Comparison of ENCODE assay signal across 31 cellular contexts in genomic region chr2:190376591-190377245, GRCh38.
"Had no signal": no experiment of that assay in that cellular context is flagged by ENCODE, and none has a peak within 500 bp of the region (broad histone marks: within the 10 kb centered on the region; RNA-seq: fewer than 3 reads in every experiment).

No MANE protein-coding gene starts in this region.

- H3K27ac Mint-ChIP-seq: activated CD4-positive, alpha-beta memory T cell treated with anti-CD3 and anti-CD28 coated beads for 36 hours; activated CD4-positive, alpha-beta T cell treated with anti-CD3 and anti-CD28 coated beads, Interleukin-2, amount 10 ng/mL, durations not matched to agents 24 days and 14 days; activated naive CD4-positive, alpha-beta T cell treated with anti-CD3 and anti-CD28 coated beads, Interleukin-2, amount 50 U/mL, for 24 hours; activated naive CD8-positive, alpha-beta T cell treated with anti-CD3 and anti-CD28 coated beads, Interleukin-2, amount 50 U/mL, for 24 hours; dendritic cell treated with granulocyte-macrophage colony-stimulating factor and Interleukin-4, amounts not matched to agents 40 ng/mL and 50 ng/mL, for 4 days; nephron progenitor cell; stimulated activated effector memory CD8-positive, alpha-beta T cell treated with anti-CD3 and anti-CD28 coated beads, Interleukin-12 subunit alpha, Interleukin-12 subunit beta, amount 100 ng/mL, for 72 hours; stimulated activated naive CD8-positive, alpha-beta T cell treated with anti-CD3 and anti-CD28 coated beads, Interleukin-15, amount 100 ng/mL, for 72 hours had no signal

- H3K27ac ChIP-seq: breast epithelium, esophagus squamous epithelium, left ventricle myocardium inferior, ovary, prostate gland, sigmoid colon, upper lobe of left lung, vagina had no signal

- H3K9me3 ChIP-seq: breast epithelium, esophagus squamous epithelium, left ventricle myocardium inferior, ovary, prostate gland, sigmoid colon, upper lobe of left lung, vagina had no signal

- H3K4me3 Mint-ChIP-seq: activated CD4-positive, alpha-beta memory T cell treated with anti-CD3 and anti-CD28 coated beads for 36 hours; activated CD4-positive, alpha-beta T cell treated with anti-CD3 and anti-CD28 coated beads, Interleukin-2, amount 10 ng/mL, durations not matched to agents 24 days and 14 days; activated naive CD4-positive, alpha-beta T cell treated with anti-CD3 and anti-CD28 coated beads, Interleukin-2, amount 50 U/mL, for 24 hours; activated naive CD8-positive, alpha-beta T cell treated with anti-CD3 and anti-CD28 coated beads, Interleukin-2, amount 50 U/mL, for 24 hours; dendritic cell treated with granulocyte-macrophage colony-stimulating factor and Interleukin-4, amounts not matched to agents 40 ng/mL and 50 ng/mL, for 4 days; naive B cell; nephron progenitor cell; stimulated activated effector memory CD8-positive, alpha-beta T cell treated with anti-CD3 and anti-CD28 coated beads, Interleukin-12 subunit alpha, Interleukin-12 subunit beta, amount 100 ng/mL, for 72 hours; stimulated activated naive CD8-positive, alpha-beta T cell treated with anti-CD3 and anti-CD28 coated beads, Interleukin-15, amount 100 ng/mL, for 72 hours had no signal

- H3K4me1 Mint-ChIP-seq: activated CD4-positive, alpha-beta T cell treated with anti-CD3 and anti-CD28 coated beads, Interleukin-2, amount 10 ng/mL, durations not matched to agents 24 days and 14 days; activated naive CD4-positive, alpha-beta T cell treated with anti-CD3 and anti-CD28 coated beads, Interleukin-2, amount 50 U/mL, for 24 hours; activated naive CD8-positive, alpha-beta T cell treated with anti-CD3 and anti-CD28 coated beads, Interleukin-2, amount 50 U/mL, for 24 hours; stimulated activated naive CD8-positive, alpha-beta T cell treated with anti-CD3 and anti-CD28 coated beads, Interleukin-15, amount 100 ng/mL, for 72 hours had no signal

- H3K9me3 Mint-ChIP-seq: activated CD4-positive, alpha-beta memory T cell treated with anti-CD3 and anti-CD28 coated beads for 36 hours; activated CD4-positive, alpha-beta T cell treated with anti-CD3 and anti-CD28 coated beads, Interleukin-2, amount 10 ng/mL, durations not matched to agents 24 days and 14 days; activated naive CD4-positive, alpha-beta T cell treated with anti-CD3 and anti-CD28 coated beads, Interleukin-2, amount 50 U/mL, for 24 hours; activated naive CD8-positive, alpha-beta T cell treated with anti-CD3 and anti-CD28 coated beads, Interleukin-2, amount 50 U/mL, for 24 hours; dendritic cell treated with granulocyte-macrophage colony-stimulating factor and Interleukin-4, amounts not matched to agents 40 ng/mL and 50 ng/mL, for 4 days; nephron progenitor cell; stimulated activated effector memory CD8-positive, alpha-beta T cell treated with anti-CD3 and anti-CD28 coated beads, Interleukin-12 subunit alpha, Interleukin-12 subunit beta, amount 100 ng/mL, for 72 hours; stimulated activated naive CD8-positive, alpha-beta T cell treated with anti-CD3 and anti-CD28 coated beads, Interleukin-15, amount 100 ng/mL, for 72 hours had no signal

- H3K4me3 ChIP-seq: breast epithelium, esophagus squamous epithelium, left ventricle myocardium inferior, ovary, prostate gland, sigmoid colon, upper lobe of left lung, vagina had no signal

- H3K36me3 ChIP-seq: breast epithelium, esophagus squamous epithelium, left ventricle myocardium inferior, ovary, prostate gland, sigmoid colon, vagina had no signal

- H3K36me3 Mint-ChIP-seq: activated CD4-positive, alpha-beta memory T cell treated with anti-CD3 and anti-CD28 coated beads for 36 hours; activated naive CD4-positive, alpha-beta T cell treated with anti-CD3 and anti-CD28 coated beads, Interleukin-2, amount 50 U/mL, for 24 hours; naive B cell; stimulated activated effector memory CD8-positive, alpha-beta T cell treated with anti-CD3 and anti-CD28 coated beads, Interleukin-12 subunit alpha, Interleukin-12 subunit beta, amount 100 ng/mL, for 72 hours had no signal

- H3K4me1 ChIP-seq: breast epithelium, prostate gland, vagina had no signal

- H3K27me3 Mint-ChIP-seq: activated CD4-positive, alpha-beta memory T cell treated with anti-CD3 and anti-CD28 coated beads for 36 hours; activated naive CD4-positive, alpha-beta T cell treated with anti-CD3 and anti-CD28 coated beads, Interleukin-2, amount 50 U/mL, for 24 hours; activated naive CD8-positive, alpha-beta T cell treated with anti-CD3 and anti-CD28 coated beads, Interleukin-2, amount 50 U/mL, for 24 hours; dendritic cell treated with granulocyte-macrophage colony-stimulating factor and Interleukin-4, amounts not matched to agents 40 ng/mL and 50 ng/mL, for 4 days; naive B cell; stimulated activated naive CD8-positive, alpha-beta T cell treated with anti-CD3 and anti-CD28 coated beads, Interleukin-15, amount 100 ng/mL, for 72 hours had no signal

- H3K27me3 ChIP-seq: breast epithelium, esophagus squamous epithelium, ovary, sigmoid colon, upper lobe of left lung, vagina had no signal

- DNase-seq: activated CD4-positive, alpha-beta memory T cell treated with anti-CD3 and anti-CD28 coated beads for 36 hours; activated CD4-positive, alpha-beta T cell treated with anti-CD3 and anti-CD28 coated beads, Interleukin-2, amount 10 ng/mL, durations not matched to agents 24 days and 14 days; activated CD4-positive, CD25-positive, alpha-beta regulatory T cell treated with anti-CD3 and anti-CD28 coated beads, Interleukin-2, amount 50 U/mL, for 72 hours; activated CD8-positive, alpha-beta memory T cell treated with anti-CD3 and anti-CD28 coated beads, Interleukin-2, amount 50 U/mL, for 4 hours; activated gamma-delta T cell treated with Interleukin-2 at 50 U/mL for 16 hours; activated naive CD8-positive, alpha-beta T cell treated with anti-CD3 and anti-CD28 coated beads, Interleukin-2, amount 50 U/mL, for 24 hours; activated T-cell treated with anti-CD3 and anti-CD28 coated beads, Interleukin-2, amount 50 U/mL, for 1 hour; amygdala; central memory CD4-positive, alpha-beta T cell; effector CD4-positive, alpha-beta T cell; esophagus squamous epithelium; foreskin melanocyte; kidney glomerular epithelial cell; left ventricle myocardium inferior; naive B cell; nephron progenitor cell; ovary; retina; sigmoid colon; small intestine; stimulated activated CD4-positive, alpha-beta T cell treated with anti-CD3 and anti-CD28 coated beads, Interleukin-4, amount 100 ng/mL, for 24 hours; stimulated activated naive CD8-positive, alpha-beta T cell treated with anti-CD3 and anti-CD28 coated beads, Interleukin-15, amount 100 ng/mL, for 72 hours; substantia nigra; T1000; upper lobe of left lung had no signal

- ATAC-seq: activated naive CD8-positive, alpha-beta T cell treated with anti-CD3 and anti-CD28 coated beads, Interleukin-2, amount 50 U/mL, for 24 hours; stimulated activated effector memory CD8-positive, alpha-beta T cell treated with anti-CD3 and anti-CD28 coated beads, Interleukin-12 subunit alpha, Interleukin-12 subunit beta, amount 100 ng/mL, for 72 hours; stimulated activated naive CD8-positive, alpha-beta T cell treated with anti-CD3 and anti-CD28 coated beads, Interleukin-15, amount 100 ng/mL, for 72 hours had no signal
